Comparison of ENCODE assay signal across 8 cellular contexts in genomic region chr4:165464813-165465381, GRCh38.
DNase-seq lines count a peak whose midpoint lies in the region; ATAC-seq and TF ChIP-seq lines count a peak whose summit lies in the region.

No MANE protein-coding gene starts in this region.

- ATAC-seq in GM19035 (IDR thresholded peaks at IDR 0.05; ENCODE audit: unreplicated experiment) (peak; percentile 79), HG03342 (IDR thresholded peaks at IDR 0.05; ENCODE audit: unreplicated experiment) (peak; percentile 80), left lobe of liver (peak; percentile 93)

- TF ChIP-seq CTCF in cardiac fibroblast (IDR thresholded peaks at IDR 0.05; ENCODE audit: low read depth, low read length) (peak; percentile 56), uterus (IDR thresholded peaks at IDR 0.05) (peak; percentile 62 to 78 (median 72))

- H3K36me3 ChIP-seq in uterus, result no peaks in the 10 kb centered on the region

- no peak for TF ChIP-seq POLR2A in uterus (IDR thresholded peaks at IDR 0.05)

- no peaks in the 10 kb centered on the region for H3K4me1 ChIP-seq in uterus

- H3K4me3 ChIP-seq in cardiac fibroblast (replicated peaks in 1 of 2; ENCODE audit: low read depth in 2 of 2, low read length in 2 of 2), result no peak overlapping the region
- no peak overlapping the region for H3K4me3 ChIP-seq in uterus

- DNase-seq in DMS114 treated with DMSO at 0.1 percent for 48 hours (lab: John Stamatoyannopoulos, UW; ENCODE audit: unreplicated experiment) (peak; percentile 72), NOMO-1 (lab: John Stamatoyannopoulos, UW; ENCODE audit: unreplicated experiment in 2 of 2) (peak; percentile 19 to 61), cardiac fibroblast (ENCODE audit: low read depth in 2 of 2) (peak; percentile 67 to 71), left lobe of liver (ENCODE audit: low spot score) (no peak), uterus (no peak), mucosa of gallbladder (ENCODE audit: low spot score) (no peak)

- no peak overlapping the region for H3K27ac ChIP-seq in uterus

- H3K9me3 ChIP-seq in uterus, result no peaks in the 10 kb centered on the region

- intact Hi-C loops in uterus (cut with DNase I; ENCODE audit: low total_unique reads), result loop anchor here (5.0 to 10.0 kb wide), 2 partner anchors 110 to 333 kb away; no protein-coding TSS in a partner anchor

- no peaks in the 10 kb centered on the region for H3K27me3 ChIP-seq in uterus

Comparison
In these comparisons a context has a peak if more than half of its experiments do, and no peak if none do; other contexts are left out.
1. DNase-seq: peak in DMS114 treated with DMSO at 0.1 percent for 48 hours (single experiment), NOMO-1 (2 of 2) and cardiac fibroblast (2 of 2); none in left lobe of liver (single experiment), uterus (0 of 2) and mucosa of gallbladder (single experiment).
2. Peak in every context shown above with its lines, with median percentiles within 50 percentile points of each other: ATAC-seq.